ENCODE assay signal across 8 cellular contexts in genomic region chr2:156436477-156437085, GRCh38. TPM values are rescaled to one million over a fixed set of nuclear protein-coding genes. Genes with fewer than 3 reads are reported as not detected.
DNase-seq lines count a peak whose midpoint lies in the region; ATAC-seq, FAIRE-seq and TF ChIP-seq lines count a peak whose summit lies in the region.

No MANE protein-coding gene starts in this region.

- CTCF ChIA-PET in HepG2 (lab: Yijun Ruan, JAX; ENCODE audit: low intra/inter-chr PET ratio, low total read pairs): no interaction called here

- H3K9ac ChIP-seq in HepG2 (ENCODE audit: insufficient read depth, low read depth, low read length) (no peak overlapping the region), subcutaneous abdominal adipose tissue (ENCODE audit: low read length in 5 of 5) (peak overlapping the region; percentile 57 to 97 (median 91))

- H3K27ac Mint-ChIP-seq in central memory CD8-positive, alpha-beta T cell (ENCODE audit: low read depth): peak overlapping the region; percentile 92

- no peak overlapping the region for H2AFZ ChIP-seq in HepG2 (ENCODE audit: low read length)

- TF ChIP-seq EP300 in HepG2 (IDR thresholded peaks at IDR 0.05; ENCODE audit: low read depth in 2 of 2, low read length in 2 of 2): no peak
- no peak for TF ChIP-seq EP300 in HepG2 (CRISPR knock-in tag; IDR thresholded peaks at IDR 0.05; ENCODE audit: borderline replicate concordance)

- H3K9me3 Mint-ChIP-seq in central memory CD8-positive, alpha-beta T cell: no peaks in the 10 kb centered on the region

- TF ChIP-seq CTCF in HepG2 (CRISPR knock-in tag; IDR thresholded peaks at IDR 0.05): no peak

- no TSS peak for BruUV-seq in HepG2 (replicated peaks; lab: Mats Ljungman, UMichigan)

- H3K4me3 Mint-ChIP-seq in central memory CD8-positive, alpha-beta T cell: peak overlapping the region; percentile 95

- peaks cover 7% of the 10 kb centered on the region for H3K36me3 Mint-ChIP-seq in central memory CD8-positive, alpha-beta T cell (ENCODE audit: insufficient read depth)

- no peak for TF ChIP-seq RAD21 in HepG2 (CRISPR knock-in tag; IDR thresholded peaks at IDR 0.05)

- H3K4me1 Mint-ChIP-seq in central memory CD8-positive, alpha-beta T cell: peaks cover 28% of the 10 kb centered on the region

- H3K27me3 ChIP-seq in HepG2 (ENCODE audit: control insufficient read depth in 1 of 2, insufficient read depth in 2 of 2, low read length in 2 of 2): no peaks in the 10 kb centered on the region; a peak in 1 of 5 replicates
- no peaks in the 10 kb centered on the region for H3K27me3 ChIP-seq in subcutaneous abdominal adipose tissue (ENCODE audit: control insufficient read depth in 5 of 5, insufficient read depth in 4 of 5, low read length in 5 of 5)

- H4K20me1 ChIP-seq in HepG2 (ENCODE audit: insufficient read depth, low read length): no peaks in the 10 kb centered on the region

- H3K36me3 ChIP-seq in HepG2 (replicated peaks in 1 of 2; ENCODE audit: control insufficient read depth in 1 of 2, insufficient read depth in 2 of 2, low read length in 2 of 2) (no peaks in the 10 kb centered on the region), subcutaneous abdominal adipose tissue (ENCODE audit: control insufficient read depth in 5 of 5, insufficient read depth in 5 of 5, low read length in 5 of 5) (no peaks in the 10 kb centered on the region)

- POLR2A ChIA-PET in HepG2 (lab: Yijun Ruan, JAX): no interaction called here

- peak overlapping the region; percentile 45 for H3K4me2 ChIP-seq in HepG2 (ENCODE audit: low read depth, low read length)

- no peaks in the 10 kb centered on the region for H3K9me3 ChIP-seq in HepG2 (ENCODE audit: low read length)
- no peaks in the 10 kb centered on the region for H3K9me3 ChIP-seq in subcutaneous abdominal adipose tissue (ENCODE audit: control insufficient read depth in 5 of 5, low read length in 5 of 5)

- WGBS in HepG2 (ENCODE audit: low lambda C conversion rate): 43% methylated on average over 15 of the region's 19 CpGs

- H3K4me3 ChIP-seq in HepG2 (replicated peaks in 1 of 3; ENCODE audit: insufficient read depth in 1 of 3, low read depth in 2 of 3, low read length in 3 of 3) (peak overlapping the region in 2 of 3 experiments; percentile 2 to 44; a peak in 1 of 6 replicates), subcutaneous abdominal adipose tissue (ENCODE audit: low read depth in 1 of 5, low read length in 5 of 5) (peak overlapping the region; percentile 74 to 87 (median 84))

- H3K27ac ChIP-seq in HepG2 (ENCODE audit: extremely low read length, insufficient read depth, low read length): no peak overlapping the region
- H3K27ac ChIP-seq in subcutaneous abdominal adipose tissue (ENCODE audit: low read depth, low read length): peak overlapping the region; percentile 98

- no peak for TF ChIP-seq POLR2A in HepG2 (IDR thresholded peaks at IDR 0.05; ENCODE audit: insufficient read depth in 1 of 2, low read depth in 2 of 2, low read length in 2 of 2)

- H3K27me3 Mint-ChIP-seq in central memory CD8-positive, alpha-beta T cell: no peaks in the 10 kb centered on the region

- no peaks in the 10 kb centered on the region for H3K79me2 ChIP-seq in HepG2 (ENCODE audit: insufficient read depth, low read length)

- in situ Hi-C loops in SK-MEL-5 (cut with HindIII; ENCODE audit: low pct_unique_long_range_greater_than_20kb, low sequenced_read_pairs) (no loop called here), HepG2 (cut with HindIII; ENCODE audit: extremely low pct_ligation_motif_present, low pct_unique_long_range_greater_than_20kb) (no loop called here)

- FAIRE-seq in HepG2 (lab: Jason Lieb, UNC): no peak

- DNase-seq in C1 segment of cervical spinal cord (lab: John Stamatoyannopoulos, UW): peak in 9 of 14 donors; percentile 44 to 61 (median 51)
- DNase-seq in SK-MEL-5 (ENCODE audit: low read depth, low spot score): peak; percentile 6
- DNase-seq in central memory CD8-positive, alpha-beta T cell (ENCODE audit: low spot score in 2 of 2): peak in 1 of 2 donors; percentile 14
- DNase-seq in HepG2 (ENCODE audit: low spot score): no peak
- DNase-seq in AML-193 (lab: John Stamatoyannopoulos, UW): no peak

- intact Hi-C loops in HepG2 (cut with micrococcal nuclease; ENCODE audit: unreplicated experiment): no loop called here

- peak; percentile 42 for ATAC-seq in GM19035 (IDR thresholded peaks at IDR 0.05; ENCODE audit: unreplicated experiment)
- peak; percentile 47 for ATAC-seq in HG03135 (IDR thresholded peaks at IDR 0.05; ENCODE audit: unreplicated experiment)
- peak; percentile 55 for ATAC-seq in central memory CD8-positive, alpha-beta T cell (replicated peaks; ENCODE audit: extremely low read depth, poor library complexity, severe bottlenecking)
- ATAC-seq in HepG2: no peak; the same call in 2 of the 3 replicates

- H3K4me1 ChIP-seq in HepG2 (ENCODE audit: insufficient read depth, low read length): no peaks in the 10 kb centered on the region
- peaks cover 2 to 40% (median 33%) of the 10 kb centered on the region in 5 donors for H3K4me1 ChIP-seq in subcutaneous abdominal adipose tissue (ENCODE audit: control insufficient read depth in 5 of 5, insufficient read depth in 5 of 5, low read length in 5 of 5)

TF ChIP-seq in HepG2, 621 proteins besides CTCF, POLR2A, EP300 and RAD21:
- TF ChIP-seq ZNF687 (CRISPR knock-in tag; IDR thresholded peaks at IDR 0.05) (peak; percentile 2; the same call in 1 of the 2 replicates), BRF2 (CRISPR knock-in tag; IDR thresholded peaks at IDR 0.05) (0 out of 2 replicates have a peak, but pooled peaks have one; percentile 6), SNAPC5 (CRISPR knock-in tag; IDR thresholded peaks at IDR 0.05; ENCODE audit: borderline replicate concordance) (no peak)

RNA-seq across cellular contexts. Expression of gene GPD2, which starts 0.4 kb away (rescaled TPM):
- 97.5 and 103 TPM in 2 replicates for total RNA-seq in SK-MEL-5 (2014; rRNA removed; shearing (Covaris generic))
- polyA plus RNA-seq in SK-MEL-5 (2015; cell fraction: cytosol; rRNA removed): 40.0 and 46.9 TPM in 2 replicates
- 36.5 and 40.3 TPM in 2 replicates for polyA plus RNA-seq in SK-MEL-5 (2015; cell fraction: nucleus; rRNA removed)
- total RNA-seq in HepG2 (2016; rRNA removed; fragmentation: Illumina TruSeq; extraction: Trizol): 0.65 TPM in 1 of 2 replicates, not detected in the other
- total RNA-seq in HepG2 (2016; cell fraction: cytosol; rRNA removed; fragmentation: Illumina TruSeq; extraction: Trizol; ENCODE audit: low read depth): not detected in 2 replicates
- not detected in 2 replicates for total RNA-seq in HepG2 (2016; cell fraction: insoluble cytoplasmic fraction; rRNA removed; fragmentation: Illumina TruSeq; extraction: Trizol)
- not detected in 2 replicates for total RNA-seq in HepG2 (2016; cell fraction: membrane; rRNA removed; fragmentation: Illumina TruSeq; extraction: Trizol)
- not detected in 2 replicates for total RNA-seq in HepG2 (2016; cell fraction: nucleus; rRNA removed; fragmentation: Illumina TruSeq; extraction: Trizol)
- not detected in 2 replicates for polyA plus RNA-seq in HepG2 (2011; rRNA removed)
- polyA plus RNA-seq in HepG2 (2011; cell fraction: cytosol; rRNA removed): not detected in 2 replicates
- not detected in 2 replicates for polyA plus RNA-seq in HepG2 (2011; cell fraction: nucleus; rRNA removed)
- not detected in 2 replicates for polyA plus RNA-seq in HepG2 (2012)
- polyA plus RNA-seq in HepG2 (2016; cell fraction: cytosol; fragmentation: Illumina TruSeq; extraction: Trizol; ENCODE audit: low read depth): not detected in 2 replicates
- polyA plus RNA-seq in HepG2 (2016; cell fraction: insoluble cytoplasmic fraction; fragmentation: Illumina TruSeq; extraction: Trizol; ENCODE audit: low read depth): not detected in 2 replicates
- polyA plus RNA-seq in HepG2 (2016; cell fraction: membrane; fragmentation: Illumina TruSeq; extraction: Trizol; ENCODE audit: low read depth): not detected in 2 replicates
- not detected in 2 replicates for polyA plus RNA-seq in HepG2 (2016; cell fraction: nucleus; fragmentation: Illumina TruSeq; extraction: Trizol; ENCODE audit: insufficient read depth, low read depth)
- 64.3 TPM in 1 of 2 replicates, not detected in the other for polyA minus RNA-seq in HepG2 (2011; rRNA and poly(A)+ RNA removed; ENCODE audit: low replicate concordance)
- 0.30 and 0.35 TPM in 2 replicates for polyA minus RNA-seq in HepG2 (2011; cell fraction: cytosol; rRNA and poly(A)+ RNA removed)
- polyA minus RNA-seq in HepG2 (2011; cell fraction: nucleus; rRNA and poly(A)+ RNA removed): 0.12 and 0.26 TPM in 2 replicates

Comparison
In these comparisons a context has a peak if more than half of its experiments do, and no peak if none do; other contexts are left out.
1. DNase-seq: peak in C1 segment of cervical spinal cord (9 of 14) and SK-MEL-5 (single experiment); none in HepG2 (single experiment) and AML-193 (0 of 2).
2. RNA of gene GPD2, which starts 0.4 kb away (total RNA-seq): 97.5 to 103 TPM in SK-MEL-5; 0.65 TPM in HepG2; every median in the first group is over 10 times any median in the second.